In the genomic region with DNA sequence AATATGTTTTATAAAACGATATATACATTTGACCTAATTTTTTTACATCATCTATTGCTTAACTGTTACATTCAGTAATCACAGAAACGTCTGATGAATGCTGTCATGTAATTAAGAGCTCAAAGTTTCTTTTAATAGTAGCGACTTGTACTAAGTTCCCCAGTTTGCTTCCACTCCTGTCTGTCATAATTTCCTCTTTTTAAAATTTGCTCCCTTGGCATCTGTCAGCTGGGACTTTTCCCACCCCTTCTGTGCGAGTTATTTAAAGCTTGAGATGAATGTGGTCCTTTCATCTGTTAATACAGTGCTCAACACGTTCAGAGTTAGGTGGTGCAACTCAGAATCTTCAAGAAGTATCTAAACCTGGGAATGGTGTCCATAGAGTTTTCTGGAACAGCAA, we compare ENCODE assay signal across 8 cellular contexts. TPM values are rescaled to one million over a fixed set of nuclear protein-coding genes. Genes with fewer than 3 reads are reported as not detected.
DNase-seq lines count a peak whose midpoint lies in the region; ATAC-seq, FAIRE-seq and TF ChIP-seq lines count a peak whose summit lies in the region.

No MANE protein-coding gene starts in this region.

- H3K14ac ChIP-seq in IMR-90 (replicated peaks; ENCODE audit: low read depth, low read length): peak overlapping the region; percentile 78; the same call in 1 of the 2 replicates

- H3K36me3 ChIP-seq in BE2C: peaks cover 6% of the 10 kb centered on the region
- H3K36me3 ChIP-seq in IMR-90 (ENCODE audit: control insufficient read depth, insufficient read depth, low read length): no peaks in the 10 kb centered on the region
- H3K36me3 ChIP-seq in astrocyte (ENCODE audit: insufficient read depth, low read length): no peaks in the 10 kb centered on the region
- no peaks in the 10 kb centered on the region for H3K36me3 ChIP-seq in urinary bladder (ENCODE audit: insufficient read depth)

- peak overlapping the region; percentile 69; the same call in 1 of the 2 replicates for H3K56ac ChIP-seq in IMR-90 (ENCODE audit: extremely low read depth, insufficient read depth, low read length)

- peak overlapping the region; percentile 15 for H3K23ac ChIP-seq in IMR-90 (ENCODE audit: low read depth, low read length)

- TF ChIP-seq POLR2A in IMR-90 (IDR thresholded peaks at IDR 0.05; ENCODE audit: low read depth, low read length): no peak
- TF ChIP-seq POLR2A in lower leg skin (IDR thresholded peaks at IDR 0.05): no peak

- no peaks in the 10 kb centered on the region for H3K36me3 Mint-ChIP-seq in astrocyte (ENCODE audit: low read depth, unreplicated experiment)

- peak overlapping the region; percentile 22; the same call in 1 of the 2 replicates for H3K27ac ChIP-seq in IMR-90 (ENCODE audit: insufficient read depth, low read length)
- H3K27ac ChIP-seq in astrocyte (ENCODE audit: low read depth, low read length): peak overlapping the region; percentile 85
- H3K27ac ChIP-seq in urinary bladder (ENCODE audit: low read depth): no peak overlapping the region

- 0 out of 2 replicates have a peak overlapping the region, but pooled peaks have one; percentile 31 for H4K5ac ChIP-seq in IMR-90 (ENCODE audit: low read depth, low read length)

- H3K4me3 Mint-ChIP-seq in astrocyte (ENCODE audit: unreplicated experiment): peak overlapping the region; percentile 92

- H2BK120ac ChIP-seq in IMR-90 (ENCODE audit: low read depth, low read length): no peak overlapping the region

- no peak for FAIRE-seq in astrocyte (lab: Jason Lieb, UNC)

- H4K20me1 ChIP-seq in IMR-90 (ENCODE audit: insufficient read depth, low read length) (peaks cover 4% of the 10 kb centered on the region), astrocyte (ENCODE audit: insufficient read depth, low read length) (peaks cover 38% of the 10 kb centered on the region)

- H3K27ac Mint-ChIP-seq in astrocyte (ENCODE audit: unreplicated experiment): peak overlapping the region; percentile 79

- no peaks in the 10 kb centered on the region for H3K27me3 Mint-ChIP-seq in astrocyte (ENCODE audit: low read depth, unreplicated experiment)

- TF ChIP-seq RAD21 in IMR-90 (IDR thresholded peaks at IDR 0.05; ENCODE audit: low read length): no peak

- no peaks in the 10 kb centered on the region for H3K9me1 ChIP-seq in IMR-90 (ENCODE audit: insufficient read depth, low read length)

- no peak overlapping the region for H2BK15ac ChIP-seq in IMR-90 (ENCODE audit: low read depth, low read length)

- peak overlapping the region; percentile 48 for H3K4me2 ChIP-seq in IMR-90 (ENCODE audit: low read depth, low read length)
- H3K4me2 ChIP-seq in astrocyte (ENCODE audit: low read length): peak overlapping the region; percentile 84

- H3K18ac ChIP-seq in IMR-90 (ENCODE audit: low read depth, low read length): 0 out of 2 replicates have a peak overlapping the region, but pooled peaks have one; percentile 9

- H3K4me3 ChIP-seq in BE2C (ENCODE audit: low read depth, low read length): peak overlapping the region; percentile 92
- peak overlapping the region; percentile 95 for H3K4me3 ChIP-seq in IMR-90 (ENCODE audit: insufficient read depth, low read depth, low read length)
- peak overlapping the region; percentile 90 for H3K4me3 ChIP-seq in astrocyte (ENCODE audit: insufficient read depth, low read depth, low read length)
- H3K4me3 ChIP-seq in lower leg skin (ENCODE audit: low read depth, poor library complexity, severe bottlenecking): peak overlapping the region; percentile 52
- H3K4me3 ChIP-seq in urinary bladder (ENCODE audit: low read depth, low read length): peak overlapping the region; percentile 3

- H3K79me2 ChIP-seq in astrocyte (ENCODE audit: insufficient read depth, low read length): peaks cover 73% of the 10 kb centered on the region

- peak overlapping the region; percentile 90 for H3K9ac ChIP-seq in IMR-90 (ENCODE audit: low read depth, low read length)
- peak overlapping the region; percentile 91 for H3K9ac ChIP-seq in astrocyte (ENCODE audit: low read length)

- H3K9me3 Mint-ChIP-seq in astrocyte (ENCODE audit: unreplicated experiment): no peaks in the 10 kb centered on the region

- no peak overlapping the region for H2BK20ac ChIP-seq in IMR-90 (ENCODE audit: low read depth, low read length)

- H3K79me1 ChIP-seq in IMR-90 (ENCODE audit: low read depth in 1 of 2, low read length in 2 of 2): peaks cover 5 to 42% of the 10 kb centered on the region in 2 experiments; a peak in 3 of 4 replicates

- H3K27me3 ChIP-seq in BE2C (no peaks in the 10 kb centered on the region), IMR-90 (ENCODE audit: control insufficient read depth, insufficient read depth, low read length) (no peaks in the 10 kb centered on the region), astrocyte (ENCODE audit: insufficient read depth, low read length) (no peaks in the 10 kb centered on the region)

- no peak overlapping the region for H4K91ac ChIP-seq in IMR-90 (ENCODE audit: insufficient read depth, low read depth, low read length)

- ATAC-seq in IMR-90 (ENCODE audit: low read depth) (no peak), GM21367 (IDR thresholded peaks at IDR 0.05; ENCODE audit: unreplicated experiment) (no peak), HG02970 (IDR thresholded peaks at IDR 0.05; ENCODE audit: low FRiP score, unreplicated experiment) (no peak)

- H2AK9ac ChIP-seq in IMR-90 (replicated peaks; ENCODE audit: low read depth, low read length, poor library complexity): peak overlapping the region; percentile 66

- in situ Hi-C loops in IMR-90 (cut with MboI; ENCODE audit: low sequenced_read_pairs): loop anchor here (25.0 kb wide), 1 partner anchor 400 kb away; a partner anchor contains a TSS

- peaks cover 14% of the 10 kb centered on the region for H3K4me1 Mint-ChIP-seq in astrocyte (ENCODE audit: low read depth, unreplicated experiment)

- DNase-seq in BE2C (no peak), IMR-90 (no peak), astrocyte (ENCODE audit: low read depth) (no peak), lower leg skin (ENCODE audit: low spot score in 2 of 2) (no peak), NAMALWA (ENCODE audit: low spot score) (no peak)

- 0% methylated on average over 1 of the region's 5 CpGs; no CpG with 5 or more reads in 1 of the 2 experiments for WGBS in IMR-90 (ENCODE audit: extremely low coverage in 2 of 2, insufficient read length in 1 of 2), 2 experiments
- WGBS in lower leg skin, 2 donors: 2 to 6% methylated on average over 5 of the region's 5 CpGs
- WGBS in urinary bladder: 9% methylated on average over 5 of the region's 5 CpGs

- H2AK5ac ChIP-seq in IMR-90 (ENCODE audit: low read depth, low read length): no peak overlapping the region

- no peak overlapping the region for H4K8ac ChIP-seq in IMR-90 (ENCODE audit: low read depth in 2 of 2, low read length in 2 of 2)

- BruUV-seq in IMR-90 (replicated peaks; lab: Mats Ljungman, UMichigan): TSS peak; percentile 42

- CTCF ChIA-PET in IMR-90 (lab: Yijun Ruan, JAX): interaction anchor here (1.2 kb wide), 1 partner anchor 179 kb away, joined by 3 read pairs; no protein-coding TSS in a partner anchor

- H3K9me3 ChIP-seq in BE2C (no peaks in the 10 kb centered on the region), IMR-90 (ENCODE audit: control insufficient read depth, insufficient read depth, low read length) (no peaks in the 10 kb centered on the region), astrocyte (ENCODE audit: insufficient read depth, low read depth, low read length) (no peaks in the 10 kb centered on the region)

- dilution Hi-C loops in IMR-90 (cut with HindIII; ENCODE audit: low sequenced_read_pairs, unreplicated experiment): no loop called here

- H3K4me1 ChIP-seq in BE2C (no peaks in the 10 kb centered on the region), IMR-90 (ENCODE audit: control insufficient read depth, insufficient read depth, low read length) (peaks cover 4% of the 10 kb centered on the region), astrocyte (ENCODE audit: insufficient read depth, low read length) (peaks cover 12% of the 10 kb centered on the region), urinary bladder (ENCODE audit: insufficient read depth) (peaks cover 3% of the 10 kb centered on the region)

- H3K4ac ChIP-seq in IMR-90 (ENCODE audit: low read depth, low read length): no peak overlapping the region

- peak overlapping the region; percentile 18 for H2BK5ac ChIP-seq in IMR-90 (ENCODE audit: low read depth, low read length, poor library complexity, severe bottlenecking)

- TF ChIP-seq CTCF in BE2C (IDR thresholded peaks at IDR 0.05; ENCODE audit: low read depth, low read length) (no peak), IMR-90 (conservative IDR thresholded peaks at IDR 0.05; ENCODE audit: low read depth, low read length) (no peak), astrocyte (IDR thresholded peaks at IDR 0.05; ENCODE audit: insufficient read depth, low read depth, low read length) (no peak), lower leg skin (IDR thresholded peaks at IDR 0.05) (no peak)

- H2AFZ ChIP-seq in IMR-90 (replicated peaks; ENCODE audit: low read length, poor library complexity) (no peak overlapping the region), astrocyte (ENCODE audit: low read depth, low read length) (no peak overlapping the region)

- POLR2A ChIA-PET in IMR-90 (lab: Charles Lee; ENCODE audit: unreplicated experiment): no interaction called here

- intact Hi-C loops in IMR-90 (cut with micrococcal nuclease): loop anchor here (2.0 to 10.0 kb wide), 4 partner anchors 120 to 394 kb away; no protein-coding TSS in a partner anchor
- intact Hi-C loops in lower leg skin (cut with DNase I; ENCODE audit: low total_unique reads): no loop called here

TF ChIP-seq in IMR-90, 13 proteins besides CTCF, POLR2A, EP300 and RAD21:
- TF ChIP-seq MAFK (IDR thresholded peaks at IDR 0.05; ENCODE audit: low read depth, low read length) (no peak), SMC3 (IDR thresholded peaks at IDR 0.05; ENCODE audit: low read depth, low read length) (no peak), CEBPB (IDR thresholded peaks at IDR 0.05; ENCODE audit: low read depth, low read length) (0 out of 2 replicates have a peak, but pooled peaks have one; percentile 3)

RNA-seq across cellular contexts. Expression of a gene that starts 1.2 kb away (rescaled TPM):
- 28.3 TPM for polyA plus RNA-seq in BE2C (2012; ENCODE audit: insufficient read depth, insufficient read length, low read depth)
- total RNA-seq in IMR-90 (2012; rRNA removed): 84.7 and 85.1 TPM in 2 replicates
- polyA plus RNA-seq in IMR-90 (2012; rRNA removed): 23.0 and 29.0 TPM in 2 replicates
- polyA plus RNA-seq in IMR-90 (2012; cell fraction: cytosol; rRNA removed): 9.0 and 10.1 TPM in 2 replicates
- polyA plus RNA-seq in IMR-90 (2012; cell fraction: nucleus; rRNA removed; ENCODE audit: low replicate concordance): 6.3 and 33.3 TPM in 2 replicates
- total RNA-seq in astrocyte: 62.0 and 64.5 TPM in 2 replicates
- 10 to 100 TPM; 24.1 to 29.2 (median 26.5) TPM for total RNA-seq in lower leg skin
- 61.6 TPM for total RNA-seq in urinary bladder
- 25.9 TPM for polyA plus RNA-seq in urinary bladder

Comparison
In these comparisons a context has a peak if more than half of its experiments do, and no peak if none do; other contexts are left out.
1. H3K4me3 ChIP-seq: peak in every context shown above with its lines; median percentile 95 in IMR-90; 92 in BE2C; 90 in astrocyte; 52 in lower leg skin; 3 in urinary bladder.